ENCODE assay signal across 1 cellular context in genomic region chr17:1709971-1710806, GRCh38.
TF ChIP-seq lines count a peak whose summit lies in the region.

A gene with protein sequence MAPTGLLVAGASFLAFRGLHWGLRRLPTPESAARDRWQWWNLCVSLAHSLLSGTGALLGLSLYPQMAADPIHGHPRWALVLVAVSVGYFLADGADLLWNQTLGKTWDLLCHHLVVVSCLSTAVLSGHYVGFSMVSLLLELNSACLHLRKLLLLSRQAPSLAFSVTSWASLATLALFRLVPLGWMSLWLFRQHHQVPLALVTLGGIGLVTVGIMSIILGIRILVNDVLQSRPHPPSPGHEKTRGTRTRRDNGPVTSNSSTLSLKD (minus strand): TSS chr17:1710377. CDS start chr17:1710242, 135 bp downstream.

TF ChIP-seq in HepG2, 621 proteins besides CTCF, POLR2A, EP300 and RAD21 (continued from another document and continues in another):
- TF ChIP-seq, protein P1, sequence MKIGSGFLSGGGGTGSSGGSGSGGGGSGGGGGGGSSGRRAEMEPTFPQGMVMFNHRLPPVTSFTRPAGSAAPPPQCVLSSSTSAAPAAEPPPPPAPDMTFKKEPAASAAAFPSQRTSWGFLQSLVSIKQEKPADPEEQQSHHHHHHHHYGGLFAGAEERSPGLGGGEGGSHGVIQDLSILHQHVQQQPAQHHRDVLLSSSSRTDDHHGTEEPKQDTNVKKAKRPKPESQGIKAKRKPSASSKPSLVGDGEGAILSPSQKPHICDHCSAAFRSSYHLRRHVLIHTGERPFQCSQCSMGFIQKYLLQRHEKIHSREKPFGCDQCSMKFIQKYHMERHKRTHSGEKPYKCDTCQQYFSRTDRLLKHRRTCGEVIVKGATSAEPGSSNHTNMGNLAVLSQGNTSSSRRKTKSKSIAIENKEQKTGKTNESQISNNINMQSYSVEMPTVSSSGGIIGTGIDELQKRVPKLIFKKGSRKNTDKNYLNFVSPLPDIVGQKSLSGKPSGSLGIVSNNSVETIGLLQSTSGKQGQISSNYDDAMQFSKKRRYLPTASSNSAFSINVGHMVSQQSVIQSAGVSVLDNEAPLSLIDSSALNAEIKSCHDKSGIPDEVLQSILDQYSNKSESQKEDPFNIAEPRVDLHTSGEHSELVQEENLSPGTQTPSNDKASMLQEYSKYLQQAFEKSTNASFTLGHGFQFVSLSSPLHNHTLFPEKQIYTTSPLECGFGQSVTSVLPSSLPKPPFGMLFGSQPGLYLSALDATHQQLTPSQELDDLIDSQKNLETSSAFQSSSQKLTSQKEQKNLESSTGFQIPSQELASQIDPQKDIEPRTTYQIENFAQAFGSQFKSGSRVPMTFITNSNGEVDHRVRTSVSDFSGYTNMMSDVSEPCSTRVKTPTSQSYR (CRISPR knock-in tag; IDR thresholded peaks at IDR 0.05; ENCODE audit: borderline replicate concordance) = peak; percentile 24; the same call in 1 of the 2 replicates
- TF ChIP-seq RFXANK (CRISPR knock-in tag; IDR thresholded peaks at IDR 0.05) (no peak), FLYWCH1 (CRISPR knock-in tag; IDR thresholded peaks at IDR 0.05) (no peak), MAF1 (CRISPR knock-in tag; IDR thresholded peaks at IDR 0.05; ENCODE audit: borderline replicate concordance) (0 out of 2 replicates have a peak, but pooled peaks have one; percentile 38), SSRP1 (CRISPR knock-in tag; IDR thresholded peaks at IDR 0.05) (no peak), ZNF543 (CRISPR knock-in tag; IDR thresholded peaks at IDR 0.05) (no peak), ZNF672 (CRISPR knock-in tag; IDR thresholded peaks at IDR 0.05) (no peak), SP4 (CRISPR knock-in tag; IDR thresholded peaks at IDR 0.05) (peak; percentile 22; the same call in 1 of the 2 replicates), ZBTB8A (CRISPR knock-in tag; IDR thresholded peaks at IDR 0.05; ENCODE audit: borderline replicate concordance, low read depth) (no peak), HMG20B (CRISPR knock-in tag; conservative IDR thresholded peaks at IDR 0.05) (no peak), TEAD2 (CRISPR knock-in tag; IDR thresholded peaks at IDR 0.05) (no peak), ATAD3A (CRISPR knock-in tag; IDR thresholded peaks at IDR 0.05) (no peak), PHF20 (CRISPR knock-in tag; IDR thresholded peaks at IDR 0.05) (no peak), TEAD3 (CRISPR knock-in tag; optimal IDR thresholded peaks at IDR 0.05; ENCODE audit: borderline replicate concordance) (no peak), MED8 (CRISPR knock-in tag; IDR thresholded peaks at IDR 0.05; ENCODE audit: insufficient replicate concordance) (no peak), CBX2 (IDR thresholded peaks at IDR 0.05; ENCODE audit: low read depth, low read length) (no peak), CBX2 (CRISPR knock-in tag; IDR thresholded peaks at IDR 0.05; ENCODE audit: low read depth) (no peak), TRAFD1 (CRISPR knock-in tag; IDR thresholded peaks at IDR 0.05; ENCODE audit: borderline replicate concordance) (no peak), ZNF549 (CRISPR knock-in tag; IDR thresholded peaks at IDR 0.05) (no peak), THAP8 (CRISPR knock-in tag; IDR thresholded peaks at IDR 0.05; ENCODE audit: borderline replicate concordance) (0 out of 2 replicates have a peak, but pooled peaks have one; percentile 59), SUZ12 (IDR thresholded peaks at IDR 0.05; ENCODE audit: low read depth, low read length) (no peak), ZC3H13 (CRISPR knock-in tag; IDR thresholded peaks at IDR 0.05) (peak; percentile 13; the same call in 1 of the 2 replicates), TOPORS (CRISPR knock-in tag; IDR thresholded peaks at IDR 0.05) (no peak), PHB2 (IDR thresholded peaks at IDR 0.05; ENCODE audit: partially characterized antibody) (no peak), U2AF2 (IDR thresholded peaks at IDR 0.05; ENCODE audit: low read depth, low read length) (no peak), NFRKB (IDR thresholded peaks at IDR 0.05) (no peak), RFXAP (CRISPR knock-in tag; IDR thresholded peaks at IDR 0.05; ENCODE audit: borderline replicate concordance) (peak; percentile 43; the same call in 1 of the 2 replicates), HNF4G (IDR thresholded peaks at IDR 0.05; ENCODE audit: borderline replicate concordance, low read depth, low read length) (0 out of 2 replicates have a peak, but pooled peaks have one; percentile 5), HNF4G (CRISPR knock-in tag; IDR thresholded peaks at IDR 0.05; ENCODE audit: borderline replicate concordance, low read depth) (no peak), DR1 (CRISPR knock-in tag; IDR thresholded peaks at IDR 0.05) (no peak), ZNF275 (CRISPR knock-in tag; IDR thresholded peaks at IDR 0.05; ENCODE audit: borderline replicate concordance) (peak; percentile 48; the same call in 1 of the 2 replicates), MIER2 (CRISPR knock-in tag; IDR thresholded peaks at IDR 0.05) (no peak), SPEN (CRISPR knock-in tag; IDR thresholded peaks at IDR 0.05; ENCODE audit: low read depth) (no peak), ZNF770 (CRISPR knock-in tag; IDR thresholded peaks at IDR 0.05) (peak; percentile 49; the same call in 1 of the 2 replicates), FOXP1 (IDR thresholded peaks at IDR 0.05) (no peak), FOXP1 (CRISPR knock-in tag; IDR thresholded peaks at IDR 0.05) (no peak), NFYC (CRISPR knock-in tag; IDR thresholded peaks at IDR 0.05) (peak; percentile 59), SALL1 (CRISPR knock-in tag; IDR thresholded peaks at IDR 0.05) (peak; percentile 51), SOX5 (CRISPR knock-in tag; IDR thresholded peaks at IDR 0.05; ENCODE audit: borderline replicate concordance) (peak; percentile 33; the same call in 1 of the 2 replicates), TMF1 (CRISPR knock-in tag; IDR thresholded peaks at IDR 0.05; ENCODE audit: low read depth) (no peak), FOSL2 (CRISPR knock-in tag; IDR thresholded peaks at IDR 0.05) (peak; percentile 22), ESRRA (CRISPR knock-in tag; IDR thresholded peaks at IDR 0.05; ENCODE audit: low read depth) (peak; percentile 25; the same call in 1 of the 2 replicates), TP53 (CRISPR knock-in tag; conservative IDR thresholded peaks at IDR 0.05) (no peak)
- TF ChIP-seq, protein P2, sequence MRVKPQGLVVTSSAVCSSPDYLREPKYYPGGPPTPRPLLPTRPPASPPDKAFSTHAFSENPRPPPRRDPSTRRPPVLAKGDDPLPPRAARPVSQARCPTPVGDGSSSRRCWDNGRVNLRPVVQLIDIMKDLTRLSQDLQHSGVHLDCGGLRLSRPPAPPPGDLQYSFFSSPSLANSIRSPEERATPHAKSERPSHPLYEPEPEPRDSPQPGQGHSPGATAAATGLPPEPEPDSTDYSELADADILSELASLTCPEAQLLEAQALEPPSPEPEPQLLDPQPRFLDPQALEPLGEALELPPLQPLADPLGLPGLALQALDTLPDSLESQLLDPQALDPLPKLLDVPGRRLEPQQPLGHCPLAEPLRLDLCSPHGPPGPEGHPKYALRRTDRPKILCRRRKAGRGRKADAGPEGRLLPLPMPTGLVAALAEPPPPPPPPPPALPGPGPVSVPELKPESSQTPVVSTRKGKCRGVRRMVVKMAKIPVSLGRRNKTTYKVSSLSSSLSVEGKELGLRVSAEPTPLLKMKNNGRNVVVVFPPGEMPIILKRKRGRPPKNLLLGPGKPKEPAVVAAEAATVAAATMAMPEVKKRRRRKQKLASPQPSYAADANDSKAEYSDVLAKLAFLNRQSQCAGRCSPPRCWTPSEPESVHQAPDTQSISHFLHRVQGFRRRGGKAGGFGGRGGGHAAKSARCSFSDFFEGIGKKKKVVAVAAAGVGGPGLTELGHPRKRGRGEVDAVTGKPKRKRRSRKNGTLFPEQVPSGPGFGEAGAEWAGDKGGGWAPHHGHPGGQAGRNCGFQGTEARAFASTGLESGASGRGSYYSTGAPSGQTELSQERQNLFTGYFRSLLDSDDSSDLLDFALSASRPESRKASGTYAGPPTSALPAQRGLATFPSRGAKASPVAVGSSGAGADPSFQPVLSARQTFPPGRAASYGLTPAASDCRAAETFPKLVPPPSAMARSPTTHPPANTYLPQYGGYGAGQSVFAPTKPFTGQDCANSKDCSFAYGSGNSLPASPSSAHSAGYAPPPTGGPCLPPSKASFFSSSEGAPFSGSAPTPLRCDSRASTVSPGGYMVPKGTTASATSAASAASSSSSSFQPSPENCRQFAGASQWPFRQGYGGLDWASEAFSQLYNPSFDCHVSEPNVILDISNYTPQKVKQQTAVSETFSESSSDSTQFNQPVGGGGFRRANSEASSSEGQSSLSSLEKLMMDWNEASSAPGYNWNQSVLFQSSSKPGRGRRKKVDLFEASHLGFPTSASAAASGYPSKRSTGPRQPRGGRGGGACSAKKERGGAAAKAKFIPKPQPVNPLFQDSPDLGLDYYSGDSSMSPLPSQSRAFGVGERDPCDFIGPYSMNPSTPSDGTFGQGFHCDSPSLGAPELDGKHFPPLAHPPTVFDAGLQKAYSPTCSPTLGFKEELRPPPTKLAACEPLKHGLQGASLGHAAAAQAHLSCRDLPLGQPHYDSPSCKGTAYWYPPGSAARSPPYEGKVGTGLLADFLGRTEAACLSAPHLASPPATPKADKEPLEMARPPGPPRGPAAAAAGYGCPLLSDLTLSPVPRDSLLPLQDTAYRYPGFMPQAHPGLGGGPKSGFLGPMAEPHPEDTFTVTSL (CRISPR knock-in tag; IDR thresholded peaks at IDR 0.05; ENCODE audit: borderline replicate concordance) = no peak
- TF ChIP-seq, protein P3, sequence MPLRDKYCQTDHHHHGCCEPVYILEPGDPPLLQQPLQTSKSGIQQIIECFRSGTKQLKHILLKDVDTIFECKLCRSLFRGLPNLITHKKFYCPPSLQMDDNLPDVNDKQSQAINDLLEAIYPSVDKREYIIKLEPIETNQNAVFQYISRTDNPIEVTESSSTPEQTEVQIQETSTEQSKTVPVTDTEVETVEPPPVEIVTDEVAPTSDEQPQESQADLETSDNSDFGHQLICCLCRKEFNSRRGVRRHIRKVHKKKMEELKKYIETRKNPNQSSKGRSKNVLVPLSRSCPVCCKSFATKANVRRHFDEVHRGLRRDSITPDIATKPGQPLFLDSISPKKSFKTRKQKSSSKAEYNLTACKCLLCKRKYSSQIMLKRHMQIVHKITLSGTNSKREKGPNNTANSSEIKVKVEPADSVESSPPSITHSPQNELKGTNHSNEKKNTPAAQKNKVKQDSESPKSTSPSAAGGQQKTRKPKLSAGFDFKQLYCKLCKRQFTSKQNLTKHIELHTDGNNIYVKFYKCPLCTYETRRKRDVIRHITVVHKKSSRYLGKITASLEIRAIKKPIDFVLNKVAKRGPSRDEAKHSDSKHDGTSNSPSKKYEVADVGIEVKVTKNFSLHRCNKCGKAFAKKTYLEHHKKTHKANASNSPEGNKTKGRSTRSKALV (CRISPR knock-in tag; IDR thresholded peaks at IDR 0.05) = no peak
- TF ChIP-seq, protein P4, sequence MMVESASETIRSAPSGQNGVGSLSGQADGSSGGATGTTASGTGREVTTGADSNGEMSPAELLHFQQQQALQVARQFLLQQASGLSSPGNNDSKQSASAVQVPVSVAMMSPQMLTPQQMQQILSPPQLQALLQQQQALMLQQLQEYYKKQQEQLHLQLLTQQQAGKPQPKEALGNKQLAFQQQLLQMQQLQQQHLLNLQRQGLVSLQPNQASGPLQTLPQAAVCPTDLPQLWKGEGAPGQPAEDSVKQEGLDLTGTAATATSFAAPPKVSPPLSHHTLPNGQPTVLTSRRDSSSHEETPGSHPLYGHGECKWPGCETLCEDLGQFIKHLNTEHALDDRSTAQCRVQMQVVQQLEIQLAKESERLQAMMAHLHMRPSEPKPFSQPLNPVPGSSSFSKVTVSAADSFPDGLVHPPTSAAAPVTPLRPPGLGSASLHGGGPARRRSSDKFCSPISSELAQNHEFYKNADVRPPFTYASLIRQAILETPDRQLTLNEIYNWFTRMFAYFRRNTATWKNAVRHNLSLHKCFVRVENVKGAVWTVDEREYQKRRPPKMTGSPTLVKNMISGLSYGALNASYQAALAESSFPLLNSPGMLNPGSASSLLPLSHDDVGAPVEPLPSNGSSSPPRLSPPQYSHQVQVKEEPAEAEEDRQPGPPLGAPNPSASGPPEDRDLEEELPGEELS (CRISPR knock-in tag; IDR thresholded peaks at IDR 0.05) = 0 out of 2 replicates have a peak, but pooled peaks have one; percentile 9
